In genomic region chr10:78035025-78035424, GRCh38 we compare ENCODE assay signal across 9 cellular contexts. TPM values are rescaled to one million over a fixed set of nuclear protein-coding genes. Genes with fewer than 3 reads are reported as not detected.
DNase-seq lines count a peak whose midpoint lies in the region; ATAC-seq and TF ChIP-seq lines count a peak whose summit lies in the region.
"Had no signal": no experiment of that assay in that cellular context is flagged by ENCODE, and none has a peak within 500 bp of the region (broad histone marks: within the 10 kb centered on the region; RNA-seq: fewer than 3 reads in every experiment).

No MANE protein-coding gene starts in this region.

- peaks cover 57% of the 10 kb centered on the region for H3K79me2 ChIP-seq in GM23338 (replicated peaks; ENCODE audit: insufficient read depth)

- peaks cover 52% of the 10 kb centered on the region for H3K4me1 ChIP-seq in GM23338 (ENCODE audit: insufficient read depth)

- TF ChIP-seq CTCF in GM23338 (conservative IDR thresholded peaks at IDR 0.05; ENCODE audit: low read depth in 2 of 2) (no peak), fibroblast of pulmonary artery (IDR thresholded peaks at IDR 0.05; ENCODE audit: low read length, missing control alignments) (no peak), omental fat pad (IDR thresholded peaks at IDR 0.05) (no peak)

- peaks cover 51% of the 10 kb centered on the region for H3F3A ChIP-seq in GM23338 (replicated peaks; ENCODE audit: low read depth)

- H3K4me3 Mint-ChIP-seq in GM23338, result peak overlapping the region; percentile 100
- H3K4me3 Mint-ChIP-seq in T-helper 17 cell, result peak overlapping the region; percentile 90

- no peaks in the 10 kb centered on the region for H3K27me3 ChIP-seq in GM23338 (ENCODE audit: insufficient read depth)

- H3K36me3 Mint-ChIP-seq in GM23338 (ENCODE audit: low read depth) (peaks cover 61% of the 10 kb centered on the region), T-helper 17 cell (ENCODE audit: low read depth) (peaks cover 10% of the 10 kb centered on the region)

- H3K27ac ChIP-seq in GM23338 (ENCODE audit: low read depth), result peak overlapping the region; percentile 79

- ATAC-seq in GM23338 (no peak), T-helper 17 cell (no peak), GM19324 (IDR thresholded peaks at IDR 0.05; ENCODE audit: low FRiP score, unreplicated experiment) (no peak), HG03159 (IDR thresholded peaks at IDR 0.05; ENCODE audit: unreplicated experiment) (no peak), omental fat pad (ENCODE audit: low FRiP score) (no peak)

- peak overlapping the region; percentile 70 for H3K27ac Mint-ChIP-seq in GM23338
- H3K27ac Mint-ChIP-seq in T-helper 17 cell, result peak overlapping the region; percentile 88

- H3K4me3 ChIP-seq in GM23338 (peak overlapping the region; percentile 94), fibroblast of pulmonary artery (replicated peaks; ENCODE audit: low read depth, low read length) (peak overlapping the region; percentile 82), skeletal muscle cell (ENCODE audit: low read depth, low read length) (peak overlapping the region; percentile 97)

- no peaks in the 10 kb centered on the region for H3K9me3 ChIP-seq in T-helper 17 cell (ENCODE audit: control insufficient read depth, low read length, poor library complexity, severe bottlenecking)

- H2AFZ ChIP-seq in GM23338, result no peak overlapping the region

- peak overlapping the region; percentile 98 for H3K4me2 ChIP-seq in GM23338

- H3K27me3 Mint-ChIP-seq in GM23338 (ENCODE audit: insufficient read depth, low read depth, poor library complexity), result peaks cover 21% of the 10 kb centered on the region
- H3K27me3 Mint-ChIP-seq in T-helper 17 cell, result no peaks in the 10 kb centered on the region

- DNase-seq in GM23338 (ENCODE audit: low spot score) (no peak), T-helper 17 cell (no peak), fibroblast of pulmonary artery (ENCODE audit: low read depth) (no peak), skeletal muscle cell (ENCODE audit: low read depth) (no peak), OCI-M1 (lab: John Stamatoyannopoulos, UW) (no peak), omental fat pad (ENCODE audit: low spot score) (no peak)
- DNase-seq: NCI-H748 treated with DMSO at 0.1 percent for 48 hours had no signal

- no peaks in the 10 kb centered on the region for H3K9me2 ChIP-seq in GM23338 (ENCODE audit: insufficient read depth)

- no peaks in the 10 kb centered on the region for H3K9me3 Mint-ChIP-seq in GM23338

- peaks cover 42% of the 10 kb centered on the region for H3K36me3 ChIP-seq in GM23338 (ENCODE audit: insufficient read depth)

- H3K4me1 Mint-ChIP-seq in GM23338 (peaks cover 44% of the 10 kb centered on the region), T-helper 17 cell (peaks cover 37% of the 10 kb centered on the region)

- H4K20me1 ChIP-seq in GM23338 (replicated peaks; ENCODE audit: insufficient read depth), result peaks cover 52% of the 10 kb centered on the region

TF ChIP-seq in GM23338, 12 proteins besides CTCF, POLR2A, EP300 and RAD21:
- TF ChIP-seq CREB1 (CRISPR knock-in tag; IDR thresholded peaks at IDR 0.05; ENCODE audit: low read depth), result no peak
- no peak for TF ChIP-seq STAT1 (IDR thresholded peaks at IDR 0.05; ENCODE audit: unreplicated experiment)
- no peak for TF ChIP-seq EZH2 (IDR thresholded peaks at IDR 0.05; ENCODE audit: low read depth, unreplicated experiment)

RNA-seq across cellular contexts. Expression of gene RPS24, which starts 1.4 kb away (rescaled TPM):
- total RNA-seq in GM23338 (2014; rRNA removed; shearing (Covaris generic)), result 2,185 and 2,362 TPM in 2 replicates
- polyA plus RNA-seq in GM23338 (2016; fragmentation: Nextera tagmentation; extraction: Ambion mirVana), result 3,638 and 3,797 TPM in 2 replicates
- total RNA-seq in T-helper 17 cell, result 1,000 to 10,000 TPM; 1,044 to 1,284 TPM
- 1,000 to 10,000 TPM; 2,373 to 2,736 (median 2,495) TPM for total RNA-seq in omental fat pad

RNA-seq across cellular contexts. Expression of gene POLR3A, which starts 5.7 kb away (rescaled TPM):
- total RNA-seq in GM23338 (2014; rRNA removed; shearing (Covaris generic)), result 35.5 and 37.2 TPM in 2 replicates
- polyA plus RNA-seq in GM23338 (2016; fragmentation: Nextera tagmentation; extraction: Ambion mirVana), result 10.5 and 11.6 TPM in 2 replicates
- total RNA-seq in T-helper 17 cell (10 to 100 TPM; 10.9 to 12.0 TPM), omental fat pad (10 to 100 TPM in 3 of 4 donors, 1 to 10 TPM in 1; 9.6 to 18.5 (median 13.0) TPM)
